ENCODE assay signal across 8 cellular contexts in the genomic region with DNA sequence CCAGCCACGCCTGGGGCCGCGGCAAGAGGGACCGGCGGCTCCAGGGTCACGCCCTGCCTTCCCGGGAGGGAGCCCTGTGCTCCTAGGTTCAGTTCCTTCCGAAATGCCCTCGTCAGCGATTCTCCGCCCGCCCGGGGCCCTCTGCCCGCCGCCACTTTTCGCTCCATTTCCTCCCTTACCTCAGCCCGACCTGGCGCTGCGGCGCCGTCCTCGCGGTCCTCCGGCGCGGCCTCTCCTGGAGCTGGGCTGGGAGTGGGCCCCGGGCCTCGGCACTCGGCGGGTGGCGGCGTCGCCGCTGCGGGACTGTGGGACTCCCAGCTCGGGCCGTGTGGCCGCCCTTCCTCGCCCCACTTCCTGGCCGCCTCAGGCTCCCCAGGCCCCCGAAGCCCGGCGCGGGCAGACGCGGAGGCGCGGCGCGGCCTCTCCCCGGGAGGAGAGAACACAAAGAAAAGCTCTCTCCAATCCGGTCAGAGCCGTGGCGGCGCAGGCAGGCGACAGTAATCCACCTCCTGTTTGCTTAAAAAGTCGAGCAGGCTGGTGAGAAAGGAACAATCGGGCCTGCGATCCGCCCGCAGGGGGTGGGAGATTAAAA. TPM values are rescaled to one million over a fixed set of nuclear protein-coding genes. Genes with fewer than 3 reads are reported as not detected.
DNase-seq lines count a peak whose midpoint lies in the region; ATAC-seq and TF ChIP-seq lines count a peak whose summit lies in the region.

No MANE protein-coding gene starts in this region.

- H3K36me3 ChIP-seq in WERI-Rb-1: peaks cover 7% of the 10 kb centered on the region

- TF ChIP-seq CTCF in LNCaP clone FGC (IDR thresholded peaks at IDR 0.05; ENCODE audit: control insufficient read depth, extremely low read depth, insufficient read depth) (no peak), WERI-Rb-1 (IDR thresholded peaks at IDR 0.05; ENCODE audit: low read depth, low read length) (no peak)

- peaks cover 26 to 40% (median 35%) of the 10 kb centered on the region in 3 donors for H3K4me1 Mint-ChIP-seq in naive B cell

- peaks cover 66% of the 10 kb centered on the region for H3K27me3 ChIP-seq in WERI-Rb-1 (ENCODE audit: insufficient read depth, low read depth, severe bottlenecking)

- peak overlapping the region; percentile 62 to 94 (median 78) for H3K4me3 Mint-ChIP-seq in naive B cell

- H3K27ac Mint-ChIP-seq in naive B cell: peak overlapping the region in 3 of 6 donors; percentile 65 to 92 (median 90)

- peaks cover 31 to 56% (median 34%) of the 10 kb centered on the region in 3 donors for H3K27me3 Mint-ChIP-seq in naive B cell

- H3K27ac ChIP-seq in WERI-Rb-1 (peak overlapping the region; percentile 88), epithelial cell of prostate (peak overlapping the region; percentile 73)

- H3K36me3 Mint-ChIP-seq in naive B cell: peaks cover 0 to 7% of the 10 kb centered on the region in 2 donors

- peaks cover 0 to 2% (median 0%) of the 10 kb centered on the region in 7 donors for H3K9me3 Mint-ChIP-seq in naive B cell

- no peaks in the 10 kb centered on the region for H3K9me3 ChIP-seq in WERI-Rb-1 (ENCODE audit: severe bottlenecking)

- DNase-seq in CMK (ENCODE audit: low read depth): peak; percentile 45
- DNase-seq in LNCaP clone FGC (ENCODE audit: low read depth): no peak
- DNase-seq in WERI-Rb-1: peak; percentile 82
- no peak for DNase-seq in epithelial cell of prostate (ENCODE audit: low read depth, low spot score)
- peak; percentile 44 for DNase-seq in naive B cell
- DNase-seq in GM19240 (ENCODE audit: insufficient read length, low spot score): no peak
- DNase-seq in NK-92 treated with Interleukin-12 subunit alpha and Interleukin-12 subunit beta, amount 100 ng/mL, for 24 hours (lab: John Stamatoyannopoulos, UW): no peak
- no peak for DNase-seq in AML-193 (lab: John Stamatoyannopoulos, UW)

- H3K4me3 ChIP-seq in LNCaP clone FGC (ENCODE audit: low read depth, low read length): peak overlapping the region; percentile 55
- peak overlapping the region; percentile 74 for H3K4me3 ChIP-seq in WERI-Rb-1 (ENCODE audit: low read depth, low read length)

- peak in 1 of 2 donors; percentile 6 for ATAC-seq in naive B cell (ENCODE audit: low read depth in 2 of 2)

RNA-seq across cellular contexts. Expression of a gene that starts 1.6 kb away (rescaled TPM):
- under 1 TPM in 1 of 6 donors, not detected in 5; 0.07 TPM for polyA plus RNA-seq in naive B cell (ENCODE audit: low read depth in 6 of 6)

Comparison
In these comparisons a context has a peak if more than half of its experiments do, and no peak if none do; other contexts are left out.
1. DNase-seq: peak in CMK (single experiment), WERI-Rb-1 (single experiment) and naive B cell (single experiment); none in LNCaP clone FGC (single experiment), epithelial cell of prostate (single experiment), GM19240 (single experiment), NK-92 treated with Interleukin-12 subunit alpha and Interleukin-12 subunit beta, amount 100 ng/mL, for 24 hours (single experiment) and AML-193 (0 of 2).